Comparison of ENCODE assay signal across 17 cellular contexts in genomic region chr9:72407047-72407446, GRCh38.
"Had no signal": no experiment of that assay in that cellular context is flagged by ENCODE, and none has a peak within 500 bp of the region (broad histone marks: within the 10 kb centered on the region; RNA-seq: fewer than 3 reads in every experiment).

No MANE protein-coding gene starts in this region.

- H3K36me3 ChIP-seq: gastrocnemius medialis, heart right ventricle, ovary, tibial artery, upper lobe of left lung, vagina had no signal

- H3K36me3 Mint-ChIP-seq: naive thymus-derived CD4-positive, alpha-beta T cell; stimulated activated effector memory CD8-positive, alpha-beta T cell treated with anti-CD3 and anti-CD28 coated beads, Interleukin-12 subunit alpha, Interleukin-12 subunit beta, amount 100 ng/mL, for 72 hours had no signal

- H3K4me3 ChIP-seq: gastrocnemius medialis, heart right ventricle, ovary, smooth muscle cell, tibial artery, upper lobe of left lung, vagina had no signal

- H3K27ac Mint-ChIP-seq: dendritic cell treated with granulocyte-macrophage colony-stimulating factor and Interleukin-4, amounts not matched to agents 40 ng/mL and 50 ng/mL, for 4 days; naive thymus-derived CD4-positive, alpha-beta T cell; stimulated activated effector memory CD8-positive, alpha-beta T cell treated with anti-CD3 and anti-CD28 coated beads, Interleukin-12 subunit alpha, Interleukin-12 subunit beta, amount 100 ng/mL, for 72 hours; stimulated activated naive CD8-positive, alpha-beta T cell treated with anti-CD3 and anti-CD28 coated beads, Interleukin-15, Interleukin-2, amounts not matched to agents 100 ng/mL and 50 ng/mL, for 24 hours had no signal

- H3K9me3 Mint-ChIP-seq: dendritic cell treated with granulocyte-macrophage colony-stimulating factor and Interleukin-4, amounts not matched to agents 40 ng/mL and 50 ng/mL, for 4 days; naive thymus-derived CD4-positive, alpha-beta T cell; stimulated activated effector memory CD8-positive, alpha-beta T cell treated with anti-CD3 and anti-CD28 coated beads, Interleukin-12 subunit alpha, Interleukin-12 subunit beta, amount 100 ng/mL, for 72 hours; stimulated activated naive CD8-positive, alpha-beta T cell treated with anti-CD3 and anti-CD28 coated beads, Interleukin-15, Interleukin-2, amounts not matched to agents 100 ng/mL and 50 ng/mL, for 24 hours had no signal

- H3K4me1 Mint-ChIP-seq: naive thymus-derived CD4-positive, alpha-beta T cell; stimulated activated effector memory CD8-positive, alpha-beta T cell treated with anti-CD3 and anti-CD28 coated beads, Interleukin-12 subunit alpha, Interleukin-12 subunit beta, amount 100 ng/mL, for 72 hours had no signal

- H3K27ac ChIP-seq: gastrocnemius medialis, heart right ventricle, ovary, tibial artery, upper lobe of left lung, vagina had no signal

- H3K9me3 ChIP-seq: gastrocnemius medialis, heart right ventricle, ovary, tibial artery, upper lobe of left lung, vagina had no signal

- FAIRE-seq: colon, endothelial cell of umbilical vein had no signal

- H3K4me2 ChIP-seq: smooth muscle cell had no signal

- H3K27me3 ChIP-seq: gastrocnemius medialis, heart right ventricle, ovary, tibial artery, upper lobe of left lung, vagina had no signal

- H3K4me1 ChIP-seq: gastrocnemius medialis, heart right ventricle, tibial artery, upper lobe of left lung, vagina had no signal

- DNase-seq: cerebellar nuclear complex; gastrocnemius medialis; heart right ventricle; naive thymus-derived CD4-positive, alpha-beta T cell; ovary; right cardiac atrium; stimulated activated CD4-positive, alpha-beta T cell treated with anti-CD3 and anti-CD28 coated beads, Interleukin-4, amount 100 ng/mL, for 1 hour; stimulated activated CD8-positive, alpha-beta memory T cell treated with anti-CD3 and anti-CD28 coated beads, Interleukin-4, amount 100 ng/mL, for 48 hours; tibial artery; upper lobe of left lung had no signal

- H3K4me3 Mint-ChIP-seq: dendritic cell treated with granulocyte-macrophage colony-stimulating factor and Interleukin-4, amounts not matched to agents 40 ng/mL and 50 ng/mL, for 4 days; naive thymus-derived CD4-positive, alpha-beta T cell; stimulated activated effector memory CD8-positive, alpha-beta T cell treated with anti-CD3 and anti-CD28 coated beads, Interleukin-12 subunit alpha, Interleukin-12 subunit beta, amount 100 ng/mL, for 72 hours; stimulated activated naive CD8-positive, alpha-beta T cell treated with anti-CD3 and anti-CD28 coated beads, Interleukin-15, Interleukin-2, amounts not matched to agents 100 ng/mL and 50 ng/mL, for 24 hours had no signal

- H3K27me3 Mint-ChIP-seq: dendritic cell treated with granulocyte-macrophage colony-stimulating factor and Interleukin-4, amounts not matched to agents 40 ng/mL and 50 ng/mL, for 4 days; stimulated activated naive CD8-positive, alpha-beta T cell treated with anti-CD3 and anti-CD28 coated beads, Interleukin-15, Interleukin-2, amounts not matched to agents 100 ng/mL and 50 ng/mL, for 24 hours had no signal

- ATAC-seq: gastrocnemius medialis; heart right ventricle; naive thymus-derived CD4-positive, alpha-beta T cell; right cardiac atrium; stimulated activated effector memory CD8-positive, alpha-beta T cell treated with anti-CD3 and anti-CD28 coated beads, Interleukin-12 subunit alpha, Interleukin-12 subunit beta, amount 100 ng/mL, for 72 hours had no signal
